9 cellular contexts compared by ENCODE assay signal in the genomic region with DNA sequence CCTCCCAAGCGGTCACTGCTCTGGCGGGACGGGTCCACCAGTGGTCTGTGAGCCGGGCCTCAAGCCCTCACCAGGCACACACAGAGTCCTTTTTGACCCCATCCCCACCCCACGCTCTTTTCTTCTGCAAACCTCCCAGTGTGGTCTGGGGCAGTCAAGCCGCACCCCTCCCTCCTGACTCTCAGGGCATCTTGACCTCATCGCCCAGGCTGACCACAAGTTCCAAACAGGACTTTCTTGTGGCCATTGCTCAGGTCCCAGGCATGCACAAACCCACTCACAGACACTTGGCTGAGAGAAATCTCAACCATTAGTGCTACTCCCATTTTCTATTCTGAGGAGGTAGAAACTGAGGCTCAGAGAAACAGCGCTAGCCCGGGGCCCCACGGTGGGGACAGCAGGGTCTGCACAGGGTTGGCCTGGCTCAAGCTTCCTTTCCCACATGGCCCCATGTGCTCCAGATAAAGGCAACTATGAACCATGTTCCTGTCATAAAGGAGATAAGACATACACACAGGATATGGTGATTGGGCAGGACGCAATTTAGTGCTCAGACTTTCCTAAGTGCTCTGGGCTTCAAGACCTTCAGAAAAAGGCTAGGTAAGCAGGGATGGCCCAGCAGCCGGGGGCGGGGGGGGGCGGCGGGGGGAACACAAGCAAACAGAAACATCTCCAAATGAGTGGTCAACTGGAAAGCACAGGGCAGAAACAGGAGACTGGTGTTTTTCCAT.
DNase-seq lines count a peak whose midpoint lies in the region; ATAC-seq, FAIRE-seq and TF ChIP-seq lines count a peak whose summit lies in the region.
"Had no signal": no experiment of that assay in that cellular context is flagged by ENCODE, and none has a peak within 500 bp of the region (broad histone marks: within the 10 kb centered on the region; RNA-seq: fewer than 3 reads in every experiment).

No MANE protein-coding gene starts in this region.

- no peak for TF ChIP-seq EP300 in A549 (IDR thresholded peaks at IDR 0.05)

- WGBS in A549 (ENCODE audit: missing lambda C conversion rate), result 93% methylated on average over 12 of the region's 15 CpGs

- no peaks in the 10 kb centered on the region for H3K9me3 Mint-ChIP-seq in HFFc6

- H3K27me3 ChIP-seq in keratinocyte (ENCODE audit: control insufficient read depth, extremely low read depth, insufficient read depth, low read length), result no peaks in the 10 kb centered on the region

- no peak for TF ChIP-seq CTCF in A549 (IDR thresholded peaks at IDR 0.05)
- TF ChIP-seq CTCF in HFFc6 (IDR thresholded peaks at IDR 0.05), result no peak
- no peak for TF ChIP-seq CTCF in keratinocyte (optimal IDR thresholded peaks at IDR 0.05 in 1 of 3, IDR thresholded peaks at IDR 0.05 in 1 of 3, conservative IDR thresholded peaks at IDR 0.05 in 1 of 3; ENCODE audit: extremely low read depth in 1 of 3, insufficient read depth in 2 of 3, low read length in 3 of 3)

- no peak for FAIRE-seq in A549 (lab: Jason Lieb, UNC)
- FAIRE-seq in keratinocyte (lab: Jason Lieb, UNC), result peak; percentile 43

- H3K9me3 ChIP-seq in A549 (no peaks in the 10 kb centered on the region), keratinocyte (ENCODE audit: control insufficient read depth, low read depth, low read length) (no peaks in the 10 kb centered on the region)

- no peak overlapping the region for H3K9ac ChIP-seq in keratinocyte (ENCODE audit: control insufficient read depth, extremely low read depth, insufficient read depth, low read length)

- dilution Hi-C loops in keratinocyte (cut with MboI; ENCODE audit: extremely low pct_ligation_motif_present, low sequenced_read_pairs), result no loop called here

- POLR2A ChIA-PET in A549 (lab: Yijun Ruan, JAX), result no interaction called here

- TF ChIP-seq RAD21 in A549 (conservative IDR thresholded peaks at IDR 0.05 in 1 of 2, IDR thresholded peaks at IDR 0.05 in 1 of 2), result no peak

- no peak for TF ChIP-seq POLR2A in A549 (IDR thresholded peaks at IDR 0.05; ENCODE audit: low read length)

- H3K4me3 ChIP-seq in A549 (no peak overlapping the region), keratinocyte (ENCODE audit: control insufficient read depth in 2 of 3, extremely low read depth in 1 of 3, insufficient read depth in 2 of 3, low read depth in 1 of 3, low read length in 3 of 3) (no peak overlapping the region)

- H3K4me3 Mint-ChIP-seq in HFFc6, result peak overlapping the region; percentile 17

- DNase-seq in A549 (ENCODE audit: low read depth in 1 of 2, low spot score in 1 of 2) (no peak), HFFc6 (peak; percentile 78), astrocyte of the hippocampus (ENCODE audit: low read depth, low spot score) (peak; percentile 92), keratinocyte (ENCODE audit: low read depth, low spot score) (no peak), NCI-H2107 treated with DMSO at 0.1 percent for 48 hours (lab: John Stamatoyannopoulos, UW; ENCODE audit: unreplicated experiment) (no peak), SKM-1 (lab: John Stamatoyannopoulos, UW; ENCODE audit: unreplicated experiment) (no peak)
- no peak for DNase-seq in stimulated activated naive CD4-positive, alpha-beta T cell (lab: John Stamatoyannopoulos, UW)
- DNase-seq: activated CD4-positive, alpha-beta T cell treated with anti-CD3 and anti-CD28 coated beads for 48 hours had no signal

- H3K36me3 ChIP-seq in keratinocyte (ENCODE audit: control insufficient read depth in 2 of 2, extremely low read depth in 1 of 2, insufficient read depth in 2 of 2, low read length in 2 of 2), result peaks cover 4 to 8% of the 10 kb centered on the region in 2 experiments

- peak overlapping the region; percentile 7; the same call in 1 of the 2 replicates for H3K27ac Mint-ChIP-seq in HFFc6

- H3K36me3 Mint-ChIP-seq in HFFc6 (ENCODE audit: low read depth), result no peaks in the 10 kb centered on the region

- peaks cover 17% of the 10 kb centered on the region for H3K27me3 Mint-ChIP-seq in HFFc6 (ENCODE audit: insufficient read depth)

- H3K9me1 ChIP-seq in keratinocyte (ENCODE audit: control insufficient read depth, extremely low read depth, insufficient read depth, low read length), result no peaks in the 10 kb centered on the region

- H3K79me2 ChIP-seq in keratinocyte (ENCODE audit: control insufficient read depth, insufficient read depth, low read length), result peaks cover 21% of the 10 kb centered on the region

- peaks cover 84% of the 10 kb centered on the region for H3K4me1 ChIP-seq in A549
- peaks cover 68% of the 10 kb centered on the region for H3K4me1 ChIP-seq in keratinocyte (ENCODE audit: control insufficient read depth, extremely low read depth, insufficient read depth, low read length)

- H3K27ac ChIP-seq in A549 (peak overlapping the region; percentile 88 to 95; a peak in 5 of 6 replicates), keratinocyte (ENCODE audit: control insufficient read depth, insufficient read depth, low read length) (no peak overlapping the region)

- CTCF ChIA-PET in A549 (lab: Yijun Ruan, JAX), result interaction anchor here (0.6 to 1.7 kb wide), 3 partner anchors 8 to 108 kb away, joined by 3 to 4 read pairs (median 4); no protein-coding TSS in a partner anchor

- no peak overlapping the region for H3K4me2 ChIP-seq in A549
- no peak overlapping the region for H3K4me2 ChIP-seq in keratinocyte (ENCODE audit: control insufficient read depth, extremely low read depth, insufficient read depth, low read depth, low read length)

- H3K4me1 Mint-ChIP-seq in HFFc6 (ENCODE audit: low read depth), result peaks cover 73% of the 10 kb centered on the region

- H4K20me1 ChIP-seq in keratinocyte (ENCODE audit: control insufficient read depth, extremely low read depth, insufficient read depth, low read length), result no peaks in the 10 kb centered on the region

- ATAC-seq in A549 (no peak), GM21529 (IDR thresholded peaks at IDR 0.05; ENCODE audit: unreplicated experiment) (no peak)

- H2AFZ ChIP-seq in keratinocyte (ENCODE audit: control insufficient read depth, low read length), result no peak overlapping the region

TF ChIP-seq in A549, 52 proteins besides CTCF, POLR2A, EP300 and RAD21:
- TF ChIP-seq FOSB (CRISPR knock-in tag; IDR thresholded peaks at IDR 0.05) (no peak), RNF2 (IDR thresholded peaks at IDR 0.05; ENCODE audit: borderline replicate concordance, low read depth) (no peak), CEBPB (IDR thresholded peaks at IDR 0.05) (no peak), RARB (CRISPR knock-in tag; IDR thresholded peaks at IDR 0.05) (no peak), KDM1A (IDR thresholded peaks at IDR 0.05; ENCODE audit: low read depth) (no peak), NFE2L2 (conservative IDR thresholded peaks at IDR 0.05; ENCODE audit: low read length) (no peak), TFCP2L1 (CRISPR knock-in tag; IDR thresholded peaks at IDR 0.05) (no peak), CHD2 (IDR thresholded peaks at IDR 0.05; ENCODE audit: low read length, partially characterized antibody) (no peak), MYC (IDR thresholded peaks at IDR 0.05; ENCODE audit: borderline replicate concordance, low read length) (no peak), RFX5 (IDR thresholded peaks at IDR 0.05) (no peak), ZC3H11A (IDR thresholded peaks at IDR 0.05) (no peak), JUN (IDR thresholded peaks at IDR 0.05) (no peak), KDM5A (IDR thresholded peaks at IDR 0.05) (no peak), PHF8 (IDR thresholded peaks at IDR 0.05; ENCODE audit: borderline replicate concordance, low read depth) (no peak)
- TF ChIP-seq, protein P1, sequence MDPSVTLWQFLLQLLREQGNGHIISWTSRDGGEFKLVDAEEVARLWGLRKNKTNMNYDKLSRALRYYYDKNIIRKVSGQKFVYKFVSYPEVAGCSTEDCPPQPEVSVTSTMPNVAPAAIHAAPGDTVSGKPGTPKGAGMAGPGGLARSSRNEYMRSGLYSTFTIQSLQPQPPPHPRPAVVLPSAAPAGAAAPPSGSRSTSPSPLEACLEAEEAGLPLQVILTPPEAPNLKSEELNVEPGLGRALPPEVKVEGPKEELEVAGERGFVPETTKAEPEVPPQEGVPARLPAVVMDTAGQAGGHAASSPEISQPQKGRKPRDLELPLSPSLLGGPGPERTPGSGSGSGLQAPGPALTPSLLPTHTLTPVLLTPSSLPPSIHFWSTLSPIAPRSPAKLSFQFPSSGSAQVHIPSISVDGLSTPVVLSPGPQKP (IDR thresholded peaks at IDR 0.05; ENCODE audit: low read depth, low read length), result no peak
- TF ChIP-seq, protein P2, sequence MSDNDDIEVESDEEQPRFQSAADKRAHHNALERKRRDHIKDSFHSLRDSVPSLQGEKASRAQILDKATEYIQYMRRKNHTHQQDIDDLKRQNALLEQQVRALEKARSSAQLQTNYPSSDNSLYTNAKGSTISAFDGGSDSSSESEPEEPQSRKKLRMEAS (IDR thresholded peaks at IDR 0.05), result no peak

Comparison
In these comparisons a context has a peak if more than half of its experiments do, and no peak if none do; other contexts are left out.
1. DNase-seq: peak in HFFc6 (single experiment) and astrocyte of the hippocampus (single experiment); none in A549 (0 of 2), keratinocyte (single experiment), NCI-H2107 treated with DMSO at 0.1 percent for 48 hours (single experiment), stimulated activated naive CD4-positive, alpha-beta T cell (0 of 6) and SKM-1 (single experiment).